In the genomic region with DNA sequence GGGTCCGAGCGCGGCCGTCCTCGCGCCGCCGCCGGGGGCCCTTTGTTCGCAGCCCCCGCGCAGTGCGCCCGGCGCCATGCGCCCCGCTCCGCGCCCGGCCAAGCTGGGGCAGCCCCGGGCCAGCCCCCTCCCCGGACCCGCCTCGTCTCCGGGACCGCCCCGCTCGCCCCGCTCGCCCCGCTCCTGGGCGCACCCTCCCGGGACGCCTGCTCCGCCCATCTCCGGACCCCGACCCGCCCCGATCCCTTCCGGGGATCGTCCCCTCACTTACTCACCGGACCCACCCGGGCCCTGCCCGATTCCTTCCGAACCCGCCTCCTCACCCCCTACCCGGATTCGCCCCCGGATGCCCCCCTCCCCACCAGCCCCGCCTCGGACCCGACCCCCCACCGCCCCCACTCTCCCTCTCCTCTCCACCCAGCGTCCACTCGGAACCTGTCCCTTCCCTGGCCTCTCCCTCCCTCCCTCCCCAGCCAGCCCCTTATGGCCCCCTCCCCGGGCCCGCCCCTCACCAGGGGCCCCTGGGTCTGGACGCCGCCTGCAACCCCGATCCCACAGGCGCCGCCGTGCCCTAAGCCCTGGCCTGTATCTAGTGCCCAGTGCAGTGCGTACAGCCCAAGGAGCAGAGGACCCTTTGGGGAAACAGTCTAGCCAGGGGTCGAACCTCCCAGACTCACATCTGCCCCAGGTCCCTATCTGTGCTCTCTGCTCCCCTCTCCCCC, we compare ENCODE assay signal across 8 cellular contexts. TPM values are rescaled to one million over a fixed set of nuclear protein-coding genes. Genes with fewer than 3 reads are reported as not detected.
DNase-seq lines count a peak whose midpoint lies in the region; ATAC-seq and TF ChIP-seq lines count a peak whose summit lies in the region.

Gene CPAMD8, minus strand, starts transcription at position 105 of the 722 bp plus-strand sequence. CDS start 168 bp downstream, outside the sequence.

- H3K27me3 ChIP-seq in iPS-15b (ENCODE audit: control insufficient read depth, insufficient read depth, low read length) = no peaks in the 10 kb centered on the region
- peaks cover 34 to 51% (median 41%) of the 10 kb centered on the region in 3 donors for H3K27me3 ChIP-seq in gastrocnemius medialis

- ATAC-seq in gastrocnemius medialis = no peak
- no peak for ATAC-seq in GM18505 (IDR thresholded peaks at IDR 0.05; ENCODE audit: unreplicated experiment)

- peaks cover 8% of the 10 kb centered on the region for H3K36me3 Mint-ChIP-seq in activated naive CD8-positive, alpha-beta T cell

- H3K4me3 ChIP-seq in iPS-15b (ENCODE audit: low read depth, low read length) = peak within 1 kb of the TSS; percentile 89
- H3K4me3 ChIP-seq in gastrocnemius medialis = peak within 1 kb of the TSS in 3 of 4 donors; percentile 31 to 49 (median 41)

- peaks cover 4% of the 10 kb centered on the region for H3K9me3 Mint-ChIP-seq in activated naive CD8-positive, alpha-beta T cell (ENCODE audit: low read depth)

- peak within 1 kb of the TSS; percentile 83 for H3K9ac ChIP-seq in ES-I3 (ENCODE audit: low read depth, low read length)
- peak within 1 kb of the TSS; percentile 60 for H3K9ac ChIP-seq in iPS-15b (ENCODE audit: low read depth, low read length)

- TF ChIP-seq POLR2A in gastrocnemius medialis (IDR thresholded peaks at IDR 0.05) (no peak), GM18505 (IDR thresholded peaks at IDR 0.05; ENCODE audit: borderline replicate concordance, extremely low read depth, insufficient read depth, insufficient read length) (no peak)

- no peak for TF ChIP-seq CTCF in gastrocnemius medialis (IDR thresholded peaks at IDR 0.05 in 4 of 5, conservative IDR thresholded peaks at IDR 0.05 in 1 of 5)

- H3K27ac Mint-ChIP-seq in activated naive CD8-positive, alpha-beta T cell = no peak within 1 kb of the TSS

- peak within 1 kb of the TSS in 1 of 4 donors; percentile 34 for H3K27ac ChIP-seq in gastrocnemius medialis

- peaks cover 12% of the 10 kb centered on the region for H3K4me1 Mint-ChIP-seq in activated naive CD8-positive, alpha-beta T cell (ENCODE audit: low read depth)

- H3K4me1 ChIP-seq in ES-I3 (ENCODE audit: insufficient read depth, low read length) = peaks cover 3% of the 10 kb centered on the region; the same call in 1 of the 2 replicates
- H3K4me1 ChIP-seq in iPS-15b (ENCODE audit: control insufficient read depth, insufficient read depth, low read length) = peaks cover 4% of the 10 kb centered on the region
- no peaks in the 10 kb centered on the region for H3K4me1 ChIP-seq in gastrocnemius medialis

- DNase-seq in gastrocnemius medialis (no peak), germinal center (ENCODE audit: low spot score) (no peak), COLO668 (lab: John Stamatoyannopoulos, UW; ENCODE audit: unreplicated experiment) (no peak), NCI-H1105 (lab: John Stamatoyannopoulos, UW) (no peak)

- no peaks in the 10 kb centered on the region for H3K36me3 ChIP-seq in ES-I3 (ENCODE audit: insufficient read depth, low read length)
- no peaks in the 10 kb centered on the region for H3K36me3 ChIP-seq in iPS-15b (ENCODE audit: control insufficient read depth, insufficient read depth, low read length)
- H3K36me3 ChIP-seq in gastrocnemius medialis = no peaks in the 10 kb centered on the region

- intact Hi-C loops in gastrocnemius medialis (cut with DNase I; ENCODE audit: low total_unique reads) = no loop called here

- in situ Hi-C loops in gastrocnemius medialis (cut with MboI; ENCODE audit: low sequenced_read_pairs in 4 of 4) = loop anchor here in 2 of 4 donors (25.0 kb wide), 1 partner anchor 265 kb away; no protein-coding TSS in a partner anchor

- H3K9me3 ChIP-seq in ES-I3 (ENCODE audit: control insufficient read depth, insufficient read depth, low read length) (no peaks in the 10 kb centered on the region), iPS-15b (ENCODE audit: control insufficient read depth, insufficient read depth, low read length) (no peaks in the 10 kb centered on the region), gastrocnemius medialis (peaks cover 0 to 4% (median 2%) of the 10 kb centered on the region in 3 donors)

- H3K4me3 Mint-ChIP-seq in activated naive CD8-positive, alpha-beta T cell = peak within 1 kb of the TSS; percentile 82

- peaks cover 2% of the 10 kb centered on the region for H3K27me3 Mint-ChIP-seq in activated naive CD8-positive, alpha-beta T cell

RNA-seq across cellular contexts. Expression of gene CPAMD8, which starts in this region (rescaled TPM):
- 10 to 100 TPM in 1 of 4 donors, 1 to 10 TPM in 3; 6.0 to 15.6 (median 7.6) TPM for total RNA-seq in gastrocnemius medialis
